ENCODE assay signal across 9 cellular contexts in the genomic region with DNA sequence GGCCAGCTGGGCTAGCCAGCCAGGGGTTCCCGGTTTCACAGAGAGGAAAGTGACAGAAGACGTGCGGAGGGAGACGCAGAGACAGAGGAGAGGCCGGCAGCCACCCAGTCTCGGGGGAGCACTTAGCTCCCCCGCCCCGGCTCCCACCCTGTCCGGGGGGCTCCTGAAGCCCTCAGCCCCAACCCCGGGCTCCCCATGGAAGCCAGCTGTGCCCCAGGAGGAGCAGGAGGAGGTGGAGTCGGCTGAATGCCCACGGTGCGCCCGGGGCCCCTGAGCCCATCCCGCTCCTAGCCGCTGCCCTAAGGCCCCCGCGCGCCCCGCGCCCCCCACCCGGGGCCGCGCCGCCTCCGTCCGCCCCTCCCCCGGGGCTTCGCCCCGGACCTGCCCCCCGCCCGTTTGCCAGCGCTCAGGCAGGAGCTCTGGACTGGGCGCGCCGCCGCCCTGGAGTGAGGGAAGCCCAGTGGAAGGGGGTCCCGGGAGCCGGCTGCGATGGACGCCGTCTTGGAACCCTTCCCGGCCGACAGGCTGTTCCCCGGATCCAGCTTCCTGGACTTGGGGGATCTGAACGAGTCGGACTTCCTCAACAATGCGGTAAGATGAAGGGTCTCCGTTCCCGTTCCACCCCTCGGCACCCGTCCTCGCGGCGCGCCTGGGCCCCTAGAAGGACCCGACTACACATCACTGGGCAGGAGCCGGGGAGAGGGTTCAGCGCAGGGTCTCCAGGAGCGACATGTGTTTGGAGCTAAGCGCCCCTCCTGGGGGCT. TPM values are rescaled to one million over a fixed set of nuclear protein-coding genes. Genes with fewer than 3 reads are reported as not detected.
A peak's percentile ranks its signal among the peaks of the same experiment; 100 is the strongest.
DNase-seq lines count a peak whose midpoint lies in the region; ATAC-seq and TF ChIP-seq lines count a peak whose summit lies in the region.
"Had no signal": no experiment of that assay in that cellular context is flagged by ENCODE, and none has a peak within 500 bp of the region (broad histone marks: within the 10 kb centered on the region; RNA-seq: fewer than 3 reads in every experiment).

A gene with protein sequence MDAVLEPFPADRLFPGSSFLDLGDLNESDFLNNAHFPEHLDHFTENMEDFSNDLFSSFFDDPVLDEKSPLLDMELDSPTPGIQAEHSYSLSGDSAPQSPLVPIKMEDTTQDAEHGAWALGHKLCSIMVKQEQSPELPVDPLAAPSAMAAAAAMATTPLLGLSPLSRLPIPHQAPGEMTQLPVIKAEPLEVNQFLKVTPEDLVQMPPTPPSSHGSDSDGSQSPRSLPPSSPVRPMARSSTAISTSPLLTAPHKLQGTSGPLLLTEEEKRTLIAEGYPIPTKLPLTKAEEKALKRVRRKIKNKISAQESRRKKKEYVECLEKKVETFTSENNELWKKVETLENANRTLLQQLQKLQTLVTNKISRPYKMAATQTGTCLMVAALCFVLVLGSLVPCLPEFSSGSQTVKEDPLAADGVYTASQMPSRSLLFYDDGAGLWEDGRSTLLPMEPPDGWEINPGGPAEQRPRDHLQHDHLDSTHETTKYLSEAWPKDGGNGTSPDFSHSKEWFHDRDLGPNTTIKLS (plus strand): TSS at position 40 of the 764 bp plus-strand sequence. CDS start 450 bp downstream, at position 490.

- peak within 1 kb of the TSS; percentile 84 for H2AFZ ChIP-seq in neuronal stem cell (ENCODE audit: low read length)

- peak within 1 kb of the TSS; percentile 83 for H3K9ac ChIP-seq in neuronal stem cell (ENCODE audit: low read depth, low read length, poor library complexity)

- DNase-seq in EH (ENCODE audit: low read depth), result peak; percentile 33
- no peak for DNase-seq in Jurkat, Clone E6-1 (ENCODE audit: low read depth, low spot score)
- DNase-seq in erythroblast (lab: John Stamatoyannopoulos, UW), result no peak
- DNase-seq in neuronal stem cell (ENCODE audit: low spot score), result no peak
- no peak for DNase-seq in OCI-M2 (lab: John Stamatoyannopoulos, UW; ENCODE audit: unreplicated experiment)
- DNase-seq in activated naive CD4-positive, alpha-beta T cell treated with Interleukin-2 at 50 U/mL for 16 hours, result no peak

- no peak within 1 kb of the TSS for H3K23ac ChIP-seq in neuronal stem cell (ENCODE audit: low read depth, low read length, poor library complexity)

- no peak within 1 kb of the TSS for H3K27ac ChIP-seq in neuronal stem cell (replicated peaks; ENCODE audit: low read length)
- H3K27ac ChIP-seq: neutrophil had no signal

- no peaks in the 10 kb centered on the region for H3K79me1 ChIP-seq in neuronal stem cell (ENCODE audit: low read depth, low read length)

- H3K4me2 ChIP-seq in neuronal stem cell (ENCODE audit: insufficient read depth, low read length, poor library complexity, severe bottlenecking), result peak within 1 kb of the TSS; percentile 90

- WGBS in neuronal stem cell (ENCODE audit: extremely low coverage in 2 of 2, insufficient read length in 2 of 2, insufficient replicate concordance in 1 of 2), 2 donors, result no CpG with 5 or more reads among the region's 61 CpGs

- H2AK5ac ChIP-seq in neuronal stem cell (ENCODE audit: low read depth, low read length), result peak within 1 kb of the TSS; percentile 30

- ATAC-seq in HG03108 (IDR thresholded peaks at IDR 0.05; ENCODE audit: unreplicated experiment) (no peak), HG03039 (IDR thresholded peaks at IDR 0.05; ENCODE audit: unreplicated experiment) (no peak)

- peak within 1 kb of the TSS; percentile 60 for H2BK5ac ChIP-seq in neuronal stem cell (ENCODE audit: low read length)

- no peak within 1 kb of the TSS for H4K8ac ChIP-seq in neuronal stem cell (ENCODE audit: low read depth, low read length)

- H4K91ac ChIP-seq in neuronal stem cell (ENCODE audit: low read depth, low read length, poor library complexity), result no peak within 1 kb of the TSS

- H3K4me3 ChIP-seq in Jurkat, Clone E6-1 (ENCODE audit: low read length), result peak within 1 kb of the TSS; percentile 32
- peak within 1 kb of the TSS; percentile 26 to 86 for H3K4me3 ChIP-seq in neuronal stem cell (ENCODE audit: low read length in 2 of 2)

- H3K27me3 ChIP-seq in neuronal stem cell (ENCODE audit: control insufficient read depth in 3 of 3, insufficient read depth in 3 of 3, low read depth in 1 of 3, low read length in 3 of 3), result peaks cover 0 to 88% (median 5%) of the 10 kb centered on the region in 3 experiments

- peak within 1 kb of the TSS; percentile 66 for H3K18ac ChIP-seq in neuronal stem cell (ENCODE audit: low read length)

- no peak within 1 kb of the TSS for H2BK12ac ChIP-seq in neuronal stem cell (ENCODE audit: low read length)

- H3K4ac ChIP-seq in neuronal stem cell (ENCODE audit: low read length), result no peak within 1 kb of the TSS

- no peak within 1 kb of the TSS for H3K14ac ChIP-seq in neuronal stem cell (ENCODE audit: low read length)

- peak; percentile 39 for TF ChIP-seq POLR2A in erythroblast (IDR thresholded peaks at IDR 0.05; ENCODE audit: low read length)

- H2BK120ac ChIP-seq in neuronal stem cell (ENCODE audit: low read depth, low read length), result no peak within 1 kb of the TSS

- H3K9me3 ChIP-seq in neuronal stem cell (replicated peaks in 1 of 2; ENCODE audit: control insufficient read depth in 2 of 2, insufficient read depth in 1 of 2, low read depth in 1 of 2, low read length in 2 of 2), result no peaks in the 10 kb centered on the region
- H3K9me3 ChIP-seq: neutrophil had no signal

- no peaks in the 10 kb centered on the region for H3K36me3 ChIP-seq in neuronal stem cell (replicated peaks in 1 of 2; ENCODE audit: control insufficient read depth in 2 of 2, insufficient read depth in 2 of 2, low read length in 2 of 2)
- H3K36me3 ChIP-seq: neutrophil had no signal

- H3K4me1 ChIP-seq in neuronal stem cell (ENCODE audit: control insufficient read depth in 2 of 2, insufficient read depth in 1 of 2, low read depth in 1 of 2, low read length in 2 of 2), result peaks cover 4 to 24% of the 10 kb centered on the region in 2 donors

- peak within 1 kb of the TSS; percentile 50 for H2BK15ac ChIP-seq in neuronal stem cell (ENCODE audit: low read length)

RNA-seq across cellular contexts. Expression of the gene that starts here (rescaled TPM):
- 1.3 TPM for polyA plus RNA-seq in Jurkat, Clone E6-1 (2012; ENCODE audit: insufficient read depth, insufficient read length)
- 8.4 TPM for polyA plus RNA-seq in neuronal stem cell (2013, experiment 1 of 2)
- 8.8 TPM for polyA plus RNA-seq in neuronal stem cell (2013, experiment 2 of 2)
